ENCODE assay signal across 21 cellular contexts in genomic region chr11:112523917-112524316, GRCh38.
A peak's percentile ranks its signal among the peaks of the same experiment; 100 is the strongest.
DNase-seq lines count a peak whose midpoint lies in the region; TF ChIP-seq lines count a peak whose summit lies in the region.
"Had no signal": no experiment of that assay in that cellular context is flagged by ENCODE, and none has a peak within 500 bp of the region (broad histone marks: within the 10 kb centered on the region; RNA-seq: fewer than 3 reads in every experiment).

No MANE protein-coding gene starts in this region.

- H3K36me3 ChIP-seq in left ventricle myocardium inferior: no peaks in the 10 kb centered on the region
- H3K36me3 ChIP-seq in esophagus squamous epithelium: no peaks in the 10 kb centered on the region
- H3K36me3 ChIP-seq in neuronal stem cell (replicated peaks in 1 of 2; ENCODE audit: control insufficient read depth in 2 of 2, insufficient read depth in 2 of 2, low read length in 2 of 2): no peaks in the 10 kb centered on the region
- no peaks in the 10 kb centered on the region for H3K36me3 ChIP-seq in tibial artery
- H3K36me3 ChIP-seq in tibial nerve: no peaks in the 10 kb centered on the region
- H3K36me3 ChIP-seq: adrenal gland, lower lobe of right lung, pancreas, Peyer's patch had no signal

- H2AK5ac ChIP-seq in neuronal stem cell (ENCODE audit: low read depth, low read length): no peak overlapping the region

- no peak overlapping the region for H2BK5ac ChIP-seq in neuronal stem cell (ENCODE audit: low read length)

- H3K18ac ChIP-seq in neuronal stem cell (ENCODE audit: low read length): no peak overlapping the region

- H3K9ac ChIP-seq in neuronal stem cell (ENCODE audit: low read depth, low read length, poor library complexity): no peak overlapping the region

- no peak overlapping the region for H3K4me2 ChIP-seq in neuronal stem cell (ENCODE audit: insufficient read depth, low read length, poor library complexity, severe bottlenecking)

- no peak for TF ChIP-seq POLR2A in esophagus squamous epithelium (IDR thresholded peaks at IDR 0.05)
- no peak for TF ChIP-seq POLR2A in tibial nerve (IDR thresholded peaks at IDR 0.05)

- no peak for TF ChIP-seq EP300 in tibial nerve (IDR thresholded peaks at IDR 0.05)

- H4K8ac ChIP-seq in neuronal stem cell (ENCODE audit: low read depth, low read length): no peak overlapping the region

- H2AFZ ChIP-seq in neuronal stem cell (ENCODE audit: low read length): peak overlapping the region; percentile 67

- TF ChIP-seq CTCF in left ventricle myocardium inferior (IDR thresholded peaks at IDR 0.05; ENCODE audit: borderline replicate concordance) (no peak), esophagus squamous epithelium (IDR thresholded peaks at IDR 0.05) (no peak), tibial artery (IDR thresholded peaks at IDR 0.05) (no peak), tibial nerve (IDR thresholded peaks at IDR 0.05) (no peak)

- no peak overlapping the region for H2BK12ac ChIP-seq in neuronal stem cell (ENCODE audit: low read length)

- no peaks in the 10 kb centered on the region for H3K27me3 ChIP-seq in left ventricle myocardium inferior (ENCODE audit: low read depth)
- peaks cover 0 to 25% (median 0%) of the 10 kb centered on the region in 4 donors for H3K27me3 ChIP-seq in esophagus squamous epithelium
- peaks cover 0 to 9% (median 0%) of the 10 kb centered on the region in 3 experiments for H3K27me3 ChIP-seq in neuronal stem cell (ENCODE audit: control insufficient read depth in 3 of 3, insufficient read depth in 3 of 3, low read depth in 1 of 3, low read length in 3 of 3)
- no peaks in the 10 kb centered on the region for H3K27me3 ChIP-seq in tibial artery
- no peaks in the 10 kb centered on the region for H3K27me3 ChIP-seq in tibial nerve
- H3K27me3 ChIP-seq: adrenal gland, pancreas, Peyer's patch had no signal

- H2BK120ac ChIP-seq in neuronal stem cell (ENCODE audit: low read depth, low read length): no peak overlapping the region

- H3K4me1 ChIP-seq in left ventricle myocardium inferior (peaks cover 42% of the 10 kb centered on the region), esophagus squamous epithelium (peaks cover 24 to 42% (median 28%) of the 10 kb centered on the region in 3 donors), neuronal stem cell (ENCODE audit: control insufficient read depth in 2 of 2, insufficient read depth in 1 of 2, low read depth in 1 of 2, low read length in 2 of 2) (peaks cover 8 to 9% of the 10 kb centered on the region in 2 donors), tibial artery (peaks cover 0 to 40% (median 30%) of the 10 kb centered on the region in 4 donors), tibial nerve (peaks cover 0 to 17% (median 7%) of the 10 kb centered on the region in 4 donors)
- H3K4me1 ChIP-seq: pancreas had no signal

- DNase-seq in left ventricle myocardium inferior: no peak
- no peak for DNase-seq in cardiac septum (ENCODE audit: low spot score)
- no peak for DNase-seq in esophagus squamous epithelium (lab: John Stamatoyannopoulos, UW)
- DNase-seq in neuronal stem cell (ENCODE audit: low spot score): no peak
- DNase-seq in tibial artery: no peak
- no peak for DNase-seq in LoVo (ENCODE audit: low spot score)
- DNase-seq in tibial nerve (ENCODE audit: low spot score in 2 of 2): no peak
- DNase-seq in A172 (ENCODE audit: low spot score): no peak
- DNase-seq: activated CD4-positive, alpha-beta memory T cell treated with anti-CD3 and anti-CD28 coated beads, Interleukin-2, amount 10 ng/mL, durations not matched to agents 7 days and 5 days; activated CD4-positive, CD25-positive, alpha-beta regulatory T cell; activated T-cell treated with anti-CD3 and anti-CD28 coated beads for 4 hours; Calu3; effector memory CD4-positive, alpha-beta T cell; lower lobe of right lung; naive B cell; NCI-H1436 treated with DMSO at 0.1 percent for 48 hours; NCI-H524; Peyer's patch; stimulated activated naive CD4-positive, alpha-beta T cell had no signal

- H3K4me3 ChIP-seq in left ventricle myocardium inferior: no peak overlapping the region
- H3K4me3 ChIP-seq in esophagus squamous epithelium: no peak overlapping the region
- no peak overlapping the region for H3K4me3 ChIP-seq in neuronal stem cell (ENCODE audit: low read length in 2 of 2)
- no peak overlapping the region for H3K4me3 ChIP-seq in tibial artery
- H3K4me3 ChIP-seq in tibial nerve: no peak overlapping the region
- H3K4me3 ChIP-seq: adrenal gland, lower lobe of right lung, pancreas, Peyer's patch had no signal

- no peak overlapping the region for H3K23ac ChIP-seq in neuronal stem cell (ENCODE audit: low read depth, low read length, poor library complexity)

- H3K4ac ChIP-seq in neuronal stem cell (ENCODE audit: low read length): no peak overlapping the region

- no peak overlapping the region for H4K91ac ChIP-seq in neuronal stem cell (ENCODE audit: low read depth, low read length, poor library complexity)

- 40 to 45% methylated on average over 1 of the region's 1 CpG for WGBS in esophagus squamous epithelium, 2 donors
- no CpG with 5 or more reads among the region's 1 CpG for WGBS in neuronal stem cell (ENCODE audit: extremely low coverage in 2 of 2, insufficient read length in 2 of 2, insufficient replicate concordance in 1 of 2), 2 donors
- WGBS in tibial nerve, 2 donors: 47 to 55% methylated on average over 1 of the region's 1 CpG

- H3K79me1 ChIP-seq in neuronal stem cell (ENCODE audit: low read depth, low read length): no peaks in the 10 kb centered on the region

- intact Hi-C loops in left ventricle myocardium inferior (cut with micrococcal nuclease) (no loop called here), cardiac septum (cut with DNase I) (no loop called here), esophagus squamous epithelium (cut with DNase I) (no loop called here), tibial artery (cut with DNase I; ENCODE audit: low total_unique reads) (no loop called here)

- H3K14ac ChIP-seq in neuronal stem cell (ENCODE audit: low read length): no peak overlapping the region

- H3K27ac ChIP-seq in left ventricle myocardium inferior (replicated peaks): peak overlapping the region; percentile 39
- H3K27ac ChIP-seq in esophagus squamous epithelium: peak overlapping the region; percentile 13 to 78 (median 40)
- H3K27ac ChIP-seq in neuronal stem cell (replicated peaks; ENCODE audit: low read length): peak overlapping the region; percentile 55
- peak overlapping the region; percentile 65 to 71 for H3K27ac ChIP-seq in tibial artery
- H3K27ac ChIP-seq in tibial nerve: peak overlapping the region in 1 of 4 donors; percentile 73
- H3K27ac ChIP-seq: lower lobe of right lung had no signal

- no peak overlapping the region for H2BK15ac ChIP-seq in neuronal stem cell (ENCODE audit: low read length)

- H3K9me3 ChIP-seq in left ventricle myocardium inferior (replicated peaks) (no peaks in the 10 kb centered on the region), esophagus squamous epithelium (no peaks in the 10 kb centered on the region), neuronal stem cell (replicated peaks in 1 of 2; ENCODE audit: control insufficient read depth in 2 of 2, insufficient read depth in 1 of 2, low read depth in 1 of 2, low read length in 2 of 2) (no peaks in the 10 kb centered on the region), tibial artery (no peaks in the 10 kb centered on the region), tibial nerve (no peaks in the 10 kb centered on the region)
- H3K9me3 ChIP-seq: adrenal gland, lower lobe of right lung, pancreas, Peyer's patch had no signal
